Comparison of ENCODE assay signal across 11 cellular contexts in genomic region chr12:50934981-50935807, GRCh38. TPM values are rescaled to one million over a fixed set of nuclear protein-coding genes. Genes with fewer than 3 reads are reported as not detected.
DNase-seq lines count a peak whose midpoint lies in the region; ATAC-seq and TF ChIP-seq lines count a peak whose summit lies in the region.
"Had no signal": no experiment of that assay in that cellular context is flagged by ENCODE, and none has a peak within 500 bp of the region (broad histone marks: within the 10 kb centered on the region; RNA-seq: fewer than 3 reads in every experiment).

No MANE protein-coding gene starts in this region.

- peak overlapping the region; percentile 73 for H3K27ac Mint-ChIP-seq in Caco-2 (ENCODE audit: unreplicated experiment)
- H3K27ac Mint-ChIP-seq in activated B cell treated with CpG ODN at 0.5 μM for 24 hours, result peak overlapping the region; percentile 24
- H3K27ac Mint-ChIP-seq in activated CD8-positive, alpha-beta T cell treated with anti-CD3 and anti-CD28 coated beads, Interleukin-2, amount 10 ng/mL, durations not matched to agents 7 days and 5 days, result no peak overlapping the region
- no peak overlapping the region for H3K27ac Mint-ChIP-seq in activated naive CD4-positive, alpha-beta T cell treated with anti-CD3 and anti-CD28 coated beads, Interleukin-2, amount 10 ng/mL, durations not matched to agents 7 days and 5 days
- H3K27ac Mint-ChIP-seq: activated T-cell treated with anti-CD3 and anti-CD28 coated beads, Interleukin-2, amount 50 U/mL, for 24 hours had no signal

- H3K4me3 Mint-ChIP-seq in Caco-2 (ENCODE audit: unreplicated experiment) (peak overlapping the region; percentile 28), activated B cell treated with CpG ODN at 0.5 μM for 24 hours (no peak overlapping the region)
- H3K4me3 Mint-ChIP-seq in activated CD8-positive, alpha-beta T cell treated with anti-CD3 and anti-CD28 coated beads, Interleukin-2, amount 10 ng/mL, durations not matched to agents 7 days and 5 days, result no peak overlapping the region
- H3K4me3 Mint-ChIP-seq in activated naive CD4-positive, alpha-beta T cell treated with anti-CD3 and anti-CD28 coated beads, Interleukin-2, amount 10 ng/mL, durations not matched to agents 7 days and 5 days, result no peak overlapping the region
- H3K4me3 Mint-ChIP-seq: activated T-cell treated with anti-CD3 and anti-CD28 coated beads, Interleukin-2, amount 50 U/mL, for 24 hours had no signal

- CTCF ChIA-PET in Caco-2 (lab: Charles Lee), result no interaction called here
- CTCF ChIA-PET in activated B cell treated with CpG ODN at 0.5 μM for 24 hours (lab: Charles Lee), result no interaction called here
- CTCF ChIA-PET in activated CD8-positive, alpha-beta T cell treated with anti-CD3 and anti-CD28 coated beads, Interleukin-2, amount 10 ng/mL, durations not matched to agents 7 days and 5 days (lab: Charles Lee), result no interaction called here
- CTCF ChIA-PET in activated naive CD4-positive, alpha-beta T cell treated with anti-CD3 and anti-CD28 coated beads, Interleukin-2, amount 10 ng/mL, durations not matched to agents 7 days and 5 days (lab: Charles Lee), result no interaction called here

- intact Hi-C loops in Caco-2 (cut with micrococcal nuclease; ENCODE audit: unreplicated experiment) (no loop called here), activated B cell treated with CpG ODN at 0.5 μM for 24 hours (cut with micrococcal nuclease) (no loop called here), heart left ventricle (cut with DNase I) (loop anchor here in 1 of 10 donors (10.0 kb wide), 1 partner anchor 80 kb away; no protein-coding TSS in a partner anchor)

- POLR2A ChIA-PET in Caco-2 (lab: Charles Lee) (no interaction called here), activated B cell treated with CpG ODN at 0.5 μM for 24 hours (lab: Charles Lee) (interaction anchor here (0.6 to 1.2 kb wide), 2 partner anchors 11 to 890 kb away, joined by 3 to 4 read pairs; no protein-coding TSS in a partner anchor)
- POLR2A ChIA-PET in activated CD8-positive, alpha-beta T cell treated with anti-CD3 and anti-CD28 coated beads, Interleukin-2, amount 10 ng/mL, durations not matched to agents 7 days and 5 days (lab: Charles Lee), result no interaction called here

- H3K9me3 Mint-ChIP-seq in Caco-2 (ENCODE audit: unreplicated experiment) (peaks cover 25% of the 10 kb centered on the region), activated B cell treated with CpG ODN at 0.5 μM for 24 hours (peaks cover 5% of the 10 kb centered on the region)
- H3K9me3 Mint-ChIP-seq in activated CD8-positive, alpha-beta T cell treated with anti-CD3 and anti-CD28 coated beads, Interleukin-2, amount 10 ng/mL, durations not matched to agents 7 days and 5 days (ENCODE audit: insufficient read depth), result peaks cover 10% of the 10 kb centered on the region
- H3K9me3 Mint-ChIP-seq in activated naive CD4-positive, alpha-beta T cell treated with anti-CD3 and anti-CD28 coated beads, Interleukin-2, amount 10 ng/mL, durations not matched to agents 7 days and 5 days, result peaks cover 18% of the 10 kb centered on the region

- no peaks in the 10 kb centered on the region for H3K27me3 Mint-ChIP-seq in Caco-2 (ENCODE audit: insufficient read depth, unreplicated experiment)
- H3K27me3 Mint-ChIP-seq in activated B cell treated with CpG ODN at 0.5 μM for 24 hours, result no peaks in the 10 kb centered on the region
- peaks cover 2% of the 10 kb centered on the region for H3K27me3 Mint-ChIP-seq in activated CD8-positive, alpha-beta T cell treated with anti-CD3 and anti-CD28 coated beads, Interleukin-2, amount 10 ng/mL, durations not matched to agents 7 days and 5 days (ENCODE audit: low read depth)
- no peaks in the 10 kb centered on the region for H3K27me3 Mint-ChIP-seq in activated naive CD4-positive, alpha-beta T cell treated with anti-CD3 and anti-CD28 coated beads, Interleukin-2, amount 10 ng/mL, durations not matched to agents 7 days and 5 days
- H3K27me3 Mint-ChIP-seq: activated T-cell treated with anti-CD3 and anti-CD28 coated beads, Interleukin-2, amount 50 U/mL, for 24 hours had no signal

- H3K27ac ChIP-seq in heart left ventricle, result peak overlapping the region; percentile 1 to 82 (median 62)

- WGBS in heart left ventricle, 4 donors, result 44 to 59% (median 51%) methylated on average over 6 of the region's 6 CpGs

- H3K9me3 ChIP-seq in Caco-2 (peaks cover 16% of the 10 kb centered on the region; the same call in 1 of the 2 replicates), heart left ventricle (peaks cover 0 to 5% (median 0%) of the 10 kb centered on the region in 12 donors)

- H3K4me3 ChIP-seq in Caco-2 (ENCODE audit: low read depth, low read length) (no peak overlapping the region), heart left ventricle (peak overlapping the region in 3 of 12 donors; percentile 6 to 26 (median 25))

- no peaks in the 10 kb centered on the region for H3K36me3 Mint-ChIP-seq in Caco-2 (ENCODE audit: insufficient read depth, unreplicated experiment)
- peaks cover 51% of the 10 kb centered on the region for H3K36me3 Mint-ChIP-seq in activated B cell treated with CpG ODN at 0.5 μM for 24 hours (ENCODE audit: low read depth)
- H3K36me3 Mint-ChIP-seq in activated CD8-positive, alpha-beta T cell treated with anti-CD3 and anti-CD28 coated beads, Interleukin-2, amount 10 ng/mL, durations not matched to agents 7 days and 5 days (ENCODE audit: low read depth), result peaks cover 15% of the 10 kb centered on the region
- H3K36me3 Mint-ChIP-seq in activated naive CD4-positive, alpha-beta T cell treated with anti-CD3 and anti-CD28 coated beads, Interleukin-2, amount 10 ng/mL, durations not matched to agents 7 days and 5 days, result peaks cover 2% of the 10 kb centered on the region

- BruUV-seq in Caco-2 (replicated peaks; lab: Mats Ljungman, UMichigan), result no TSS peak

- no peak for TF ChIP-seq POLR2A in heart left ventricle (IDR thresholded peaks at IDR 0.05)

- no peak for ATAC-seq in activated B cell treated with CpG ODN at 0.5 μM for 24 hours (ENCODE audit: low read depth)
- peak; percentile 28 to 74 (median 44) for ATAC-seq in heart left ventricle
- ATAC-seq in activated CD8-positive, alpha-beta T cell treated with anti-CD3 and anti-CD28 coated beads, Interleukin-2, amount 10 ng/mL, durations not matched to agents 7 days and 5 days, result no peak
- ATAC-seq: PC-3 had no signal

- H3K4me1 ChIP-seq in Caco-2, result peaks cover 41% of the 10 kb centered on the region
- H3K4me1 ChIP-seq in heart left ventricle, result peaks cover 0 to 48% (median 21%) of the 10 kb centered on the region in 12 donors

- H3K4me1 Mint-ChIP-seq in Caco-2 (ENCODE audit: low read depth, unreplicated experiment) (peaks cover 37% of the 10 kb centered on the region), activated B cell treated with CpG ODN at 0.5 μM for 24 hours (peaks cover 50% of the 10 kb centered on the region)
- peaks cover 3% of the 10 kb centered on the region for H3K4me1 Mint-ChIP-seq in activated CD8-positive, alpha-beta T cell treated with anti-CD3 and anti-CD28 coated beads, Interleukin-2, amount 10 ng/mL, durations not matched to agents 7 days and 5 days (ENCODE audit: low read depth)
- no peaks in the 10 kb centered on the region for H3K4me1 Mint-ChIP-seq in activated naive CD4-positive, alpha-beta T cell treated with anti-CD3 and anti-CD28 coated beads, Interleukin-2, amount 10 ng/mL, durations not matched to agents 7 days and 5 days

- no peaks in the 10 kb centered on the region for H3K27me3 ChIP-seq in Caco-2 (replicated peaks; ENCODE audit: control insufficient read depth, insufficient read depth, low read length)
- H3K27me3 ChIP-seq in heart left ventricle, result no peaks in the 10 kb centered on the region

- H3K36me3 ChIP-seq in Caco-2 (ENCODE audit: control insufficient read depth, insufficient read depth, low read length) (no peaks in the 10 kb centered on the region), heart left ventricle (peaks cover 0 to 31% (median 24%) of the 10 kb centered on the region in 9 donors)

- DNase-seq in Caco-2 (no peak), activated B cell treated with CpG ODN at 0.5 μM for 24 hours (no peak), heart left ventricle (no peak), renal cortical epithelial cell (ENCODE audit: low read depth) (peak; percentile 93), T-helper 2 cell (no peak)
- DNase-seq in activated CD8-positive, alpha-beta T cell treated with anti-CD3 and anti-CD28 coated beads, Interleukin-2, amount 10 ng/mL, durations not matched to agents 7 days and 5 days, result no peak
- no peak for DNase-seq in activated CD4-positive, CD25-positive, alpha-beta regulatory T cell (lab: John Stamatoyannopoulos, UW)
- DNase-seq in activated naive CD4-positive, alpha-beta T cell treated with anti-CD3 and anti-CD28 coated beads, Interleukin-2, amount 10 ng/mL, durations not matched to agents 7 days and 5 days, result no peak
- DNase-seq: activated T-cell treated with anti-CD3 and anti-CD28 coated beads, Interleukin-2, amount 50 U/mL, for 24 hours; DND-41; PC-3 had no signal

- TF ChIP-seq CTCF in Caco-2 (IDR thresholded peaks at IDR 0.05; ENCODE audit: insufficient read depth in 1 of 2, low read depth in 1 of 2, low read length in 1 of 2, severe bottlenecking in 1 of 2, unreplicated experiment in 1 of 2) (no peak), activated B cell treated with CpG ODN at 0.5 μM for 24 hours (IDR thresholded peaks at IDR 0.05) (no peak), heart left ventricle (IDR thresholded peaks at IDR 0.05) (no peak)

RNA-seq across cellular contexts. Expression of gene HIGD1C, which starts 17.1 kb away (rescaled TPM):
- total RNA-seq in Caco-2 (2022), result not detected in 2 replicates
- total RNA-seq in activated B cell treated with CpG ODN at 0.5 μM for 24 hours, result not detected in 2 replicates
- total RNA-seq in heart left ventricle, result not detected
- not detected for polyA plus RNA-seq in heart left ventricle
- total RNA-seq in renal cortical epithelial cell, result not detected in 2 replicates
- total RNA-seq in activated CD8-positive, alpha-beta T cell treated with anti-CD3 and anti-CD28 coated beads, Interleukin-2, amount 10 ng/mL, durations not matched to agents 7 days and 5 days, result not detected
- total RNA-seq: PC-3 had no signal

Comparison
In these comparisons a context has a peak if more than half of its experiments do, and no peak if none do; other contexts are left out.
1. H3K27ac Mint-ChIP-seq: peak in Caco-2 (single experiment) and activated B cell treated with CpG ODN at 0.5 μM for 24 hours (single experiment); none in activated CD8-positive, alpha-beta T cell treated with anti-CD3 and anti-CD28 coated beads, Interleukin-2, amount 10 ng/mL, durations not matched to agents 7 days and 5 days (single experiment) and activated naive CD4-positive, alpha-beta T cell treated with anti-CD3 and anti-CD28 coated beads, Interleukin-2, amount 10 ng/mL, durations not matched to agents 7 days and 5 days (single experiment).
2. ATAC-seq: peak in heart left ventricle (4 of 4); none in activated B cell treated with CpG ODN at 0.5 μM for 24 hours (single experiment) and activated CD8-positive, alpha-beta T cell treated with anti-CD3 and anti-CD28 coated beads, Interleukin-2, amount 10 ng/mL, durations not matched to agents 7 days and 5 days (single experiment).